In the genomic region with DNA sequence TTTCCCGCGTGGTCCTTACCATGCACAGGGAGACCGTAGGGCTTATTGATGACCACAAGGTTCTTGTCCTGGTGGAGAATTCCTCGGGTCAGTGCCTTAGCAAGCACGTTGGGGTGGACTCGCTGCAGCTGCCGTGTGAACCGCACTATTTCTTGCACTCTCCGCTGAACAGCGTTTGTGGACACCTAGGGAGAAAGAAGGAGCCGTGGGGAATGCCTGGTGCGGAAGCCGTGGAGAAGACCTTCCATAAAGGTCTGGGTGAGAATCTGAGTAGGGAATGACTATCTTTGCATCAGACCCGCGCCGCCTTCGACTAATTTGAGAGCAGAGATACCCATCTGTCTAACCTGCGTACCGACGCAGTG, we compare ENCODE assay signal across 8 cellular contexts. TPM values are rescaled to one million over a fixed set of nuclear protein-coding genes. Genes with fewer than 3 reads are reported as not detected.
DNase-seq lines count a peak whose midpoint lies in the region; TF ChIP-seq lines count a peak whose summit lies in the region.

No MANE protein-coding gene starts in this region.

- WGBS in smooth muscle cell (ENCODE audit: low lambda C conversion rate), result 5% methylated on average over 20 of the region's 20 CpGs

- no peak for TF ChIP-seq CTCF in HEK293 (tag by site-specific recombination; IDR thresholded peaks at IDR 0.05)
- TF ChIP-seq CTCF in VCaP (conservative IDR thresholded peaks at IDR 0.05), result no peak
- no peak for TF ChIP-seq CTCF in right atrium auricular region (IDR thresholded peaks at IDR 0.05)
- TF ChIP-seq CTCF in smooth muscle cell (IDR thresholded peaks at IDR 0.05; ENCODE audit: borderline replicate concordance, insufficient read depth, poor library complexity, severe bottlenecking), result no peak

- peaks cover 10 to 42% of the 10 kb centered on the region in 2 experiments for H3K36me3 ChIP-seq in HEK293 (ENCODE audit: control insufficient read depth in 2 of 2, insufficient read depth in 1 of 2, low read length in 2 of 2)
- H3K36me3 ChIP-seq in right atrium auricular region, result peaks cover 20% of the 10 kb centered on the region
- H3K36me3 ChIP-seq in smooth muscle cell (ENCODE audit: low read depth), result peaks cover 4% of the 10 kb centered on the region

- H3F3A ChIP-seq in smooth muscle cell (ENCODE audit: low read depth), result no peaks in the 10 kb centered on the region

- H3K79me2 ChIP-seq in smooth muscle cell (ENCODE audit: low read depth), result peaks cover 45% of the 10 kb centered on the region

- H3K9me3 ChIP-seq in HEK293 (ENCODE audit: control insufficient read depth, insufficient read depth, low read depth, low read length) (no peaks in the 10 kb centered on the region), right atrium auricular region (no peaks in the 10 kb centered on the region), smooth muscle cell (replicated peaks; ENCODE audit: low read depth) (no peaks in the 10 kb centered on the region)

- CTCF ChIA-PET in HEK293 (lab: Yijun Ruan, JAX), result no interaction called here

- POLR2A ChIA-PET in HEK293 (lab: Yijun Ruan, JAX), result interaction anchor here (1.1 to 1.9 kb wide), 7 partner anchors 8 to 308 kb away, joined by 3 to 20 read pairs (median 4); partner anchors contain the start of genes FOXRED1, PUS3, SRPRA and ST3GAL4

- H3K4me2 ChIP-seq in smooth muscle cell, result peak overlapping the region; percentile 96

- H3K4me1 ChIP-seq in HEK293 (ENCODE audit: control insufficient read depth, insufficient read depth, low read length) (no peaks in the 10 kb centered on the region), right atrium auricular region (peaks cover 0 to 19% of the 10 kb centered on the region in 2 donors), smooth muscle cell (ENCODE audit: low read depth) (peaks cover 13% of the 10 kb centered on the region)

- H3K27ac ChIP-seq in HEK293 (ENCODE audit: extremely low read depth, low read depth, low read length) (no peak overlapping the region), VCaP (peak overlapping the region; percentile 73), right atrium auricular region (peak overlapping the region; percentile 46 to 79), smooth muscle cell (ENCODE audit: low read depth) (peak overlapping the region; percentile 63)

- peaks cover 28% of the 10 kb centered on the region for H4K20me1 ChIP-seq in smooth muscle cell (ENCODE audit: low read depth)

- no peaks in the 10 kb centered on the region for H3K27me3 ChIP-seq in right atrium auricular region
- H3K27me3 ChIP-seq in smooth muscle cell (ENCODE audit: low read depth), result no peaks in the 10 kb centered on the region

- DNase-seq in right atrium auricular region (ENCODE audit: low spot score) (no peak), smooth muscle cell (lab: John Stamatoyannopoulos, UW; ENCODE audit: unreplicated experiment) (no peak), MV-4-11 (lab: John Stamatoyannopoulos, UW) (no peak), CD1c-positive myeloid dendritic cell (ENCODE audit: extremely low spot score) (no peak)
- DNase-seq in effector CD8-positive, alpha-beta T cell (lab: John Stamatoyannopoulos, UW), result no peak
- no peak for DNase-seq in NK-92 treated with Interleukin-12 subunit alpha and Interleukin-12 subunit beta, amount 100 ng/mL, for 24 hours (lab: John Stamatoyannopoulos, UW)

- H3K4me3 ChIP-seq in HEK293 (ENCODE audit: low read depth, low read length) (peak overlapping the region; percentile 89), right atrium auricular region (peak overlapping the region; percentile 63 to 65), smooth muscle cell (peak overlapping the region; percentile 88)

- peak overlapping the region; percentile 79 for H3K9ac ChIP-seq in smooth muscle cell (ENCODE audit: low read depth)

- peak overlapping the region; percentile 88 for H2AFZ ChIP-seq in smooth muscle cell (ENCODE audit: low read depth)

TF ChIP-seq in HEK293, 187 proteins besides CTCF, POLR2A, EP300 and RAD21:
- TF ChIP-seq ZNF335 (tag by site-specific recombination; conservative IDR thresholded peaks at IDR 0.05) (peak; percentile 94), ZNF558 (tag by site-specific recombination; IDR thresholded peaks at IDR 0.05) (no peak), ZBTB21 (tag by site-specific recombination; IDR thresholded peaks at IDR 0.05) (no peak)
TF ChIP-seq in HEK293: peak in this region for 1.

RNA-seq across cellular contexts. Expression of gene RPUSD4, which starts 0.6 kb away (rescaled TPM):
- total RNA-seq in right atrium auricular region, result 10 to 100 TPM; 13.3 to 14.3 TPM
- 11.1 and 34.1 TPM in 2 replicates for total RNA-seq in smooth muscle cell
- polyA plus RNA-seq in smooth muscle cell, result 7.6 and 8.6 TPM in 2 replicates

RNA-seq across cellular contexts. Expression of gene FAM118B, which starts 0.7 kb away (rescaled TPM):
- total RNA-seq in right atrium auricular region (10 to 100 TPM; 16.0 to 16.3 TPM), smooth muscle cell (14.3 and 32.1 TPM in 2 replicates)
- 26.1 and 31.6 TPM in 2 replicates for polyA plus RNA-seq in smooth muscle cell

RNA-seq across cellular contexts. Expression of gene SRPRA, which starts 57.8 kb away (rescaled TPM):
- total RNA-seq in right atrium auricular region, result 10 to 100 TPM; 70.3 to 91.9 TPM
- total RNA-seq in smooth muscle cell, result 104 and 115 TPM in 2 replicates
- polyA plus RNA-seq in smooth muscle cell, result 106 and 108 TPM in 2 replicates

RNA-seq across cellular contexts. Expression of gene FOXRED1, which starts 58.1 kb away (rescaled TPM):
- total RNA-seq in right atrium auricular region (10 to 100 TPM; 19.1 to 26.6 TPM), smooth muscle cell (8.1 and 18.6 TPM in 2 replicates)
- polyA plus RNA-seq in smooth muscle cell, result 22.1 and 27.9 TPM in 2 replicates
